In genomic region chr4:153649572-153649991, GRCh38 we compare ENCODE assay signal across 10 cellular contexts. TPM values are rescaled to one million over a fixed set of nuclear protein-coding genes. Genes with fewer than 3 reads are reported as not detected.
A peak's percentile ranks its signal among the peaks of the same experiment; 100 is the strongest.
DNase-seq lines count a peak whose midpoint lies in the region; TF ChIP-seq lines count a peak whose summit lies in the region.
"Had no signal": no experiment of that assay in that cellular context is flagged by ENCODE, and none has a peak within 500 bp of the region (broad histone marks: within the 10 kb centered on the region; RNA-seq: fewer than 3 reads in every experiment).

No MANE protein-coding gene starts in this region.

- H3K27me3 Mint-ChIP-seq in glutamatergic neuron (ENCODE audit: unreplicated experiment): no peaks in the 10 kb centered on the region
- H3K27me3 Mint-ChIP-seq in endothelial cell (ENCODE audit: unreplicated experiment): peaks cover 4% of the 10 kb centered on the region

- no peaks in the 10 kb centered on the region for H4K20me1 ChIP-seq in GM23248 (ENCODE audit: insufficient read depth)

- H3K4me3 Mint-ChIP-seq in glutamatergic neuron (ENCODE audit: unreplicated experiment): no peak overlapping the region
- H3K4me3 Mint-ChIP-seq in endothelial cell (ENCODE audit: unreplicated experiment): no peak overlapping the region

- H3K27ac ChIP-seq in GM23248: no peak overlapping the region
- H3K27ac ChIP-seq: pancreas had no signal

- H3K27me3 ChIP-seq in BJ (ENCODE audit: control insufficient read depth, insufficient read depth, low read length) (no peaks in the 10 kb centered on the region), GM23248 (replicated peaks; ENCODE audit: insufficient read depth) (no peaks in the 10 kb centered on the region)
- H3K27me3 ChIP-seq: pancreas had no signal

- no peak overlapping the region for H3K9ac ChIP-seq in GM23248

- DNase-seq in BJ (ENCODE audit: low read depth): no peak
- DNase-seq in GM23248: peak; percentile 56
- DNase-seq in SK-N-DZ (ENCODE audit: low spot score): peak; percentile 39
- DNase-seq in glutamatergic neuron: no peak
- DNase-seq in D341Med (ENCODE audit: low spot score): no peak
- DNase-seq in DMS153 (lab: John Stamatoyannopoulos, UW): no peak
- no peak for DNase-seq in activated CD8-positive, alpha-beta memory T cell treated with anti-CD3 and anti-CD28 coated beads, Interleukin-2, amount 50 U/mL, for 4 hours
- no peak for DNase-seq in endothelial cell (ENCODE audit: low spot score)
- DNase-seq: MM.1S, pancreas had no signal

- no peaks in the 10 kb centered on the region for H3K79me2 ChIP-seq in GM23248 (ENCODE audit: insufficient read depth)

- H3K9me3 ChIP-seq in GM23248 (ENCODE audit: low read depth): no peaks in the 10 kb centered on the region

- H3K36me3 ChIP-seq in BJ (ENCODE audit: control insufficient read depth, insufficient read depth, low read length): no peaks in the 10 kb centered on the region
- H3K36me3 ChIP-seq in GM23248 (ENCODE audit: low read depth): no peaks in the 10 kb centered on the region
- H3K36me3 ChIP-seq: pancreas had no signal

- peaks cover 9% of the 10 kb centered on the region; the same call in 1 of the 2 replicates for H3K4me1 ChIP-seq in GM23248 (ENCODE audit: insufficient read depth)
- H3K4me1 ChIP-seq: pancreas had no signal

- H3K36me3 Mint-ChIP-seq in glutamatergic neuron (ENCODE audit: unreplicated experiment) (no peaks in the 10 kb centered on the region), endothelial cell (ENCODE audit: low read depth, unreplicated experiment) (peaks cover 3% of the 10 kb centered on the region)

- H3K9me3 Mint-ChIP-seq in glutamatergic neuron (ENCODE audit: unreplicated experiment) (no peaks in the 10 kb centered on the region), endothelial cell (ENCODE audit: unreplicated experiment) (no peaks in the 10 kb centered on the region)

- H3K27ac Mint-ChIP-seq in glutamatergic neuron (ENCODE audit: unreplicated experiment) (no peak overlapping the region), endothelial cell (ENCODE audit: unreplicated experiment) (no peak overlapping the region)

- POLR2A ChIA-PET in BJ (lab: Charles Lee): no interaction called here

- in situ Hi-C loops in GM23248 (cut with MboI): no loop called here

- H3K9me2 ChIP-seq in GM23248 (ENCODE audit: insufficient read depth): no peaks in the 10 kb centered on the region

- no peak overlapping the region for H2AFZ ChIP-seq in GM23248

- 53% methylated on average over 6 of the region's 6 CpGs for WGBS in GM23248 (ENCODE audit: low coverage in 1 of 2, low lambda C conversion rate in 2 of 2, missing lambda C conversion rate in 2 of 2), 2 experiments

- H3K4me3 ChIP-seq in BJ (ENCODE audit: low read depth, low read length) (no peak overlapping the region), GM23248 (no peak overlapping the region)
- H3K4me3 ChIP-seq: pancreas had no signal

- TF ChIP-seq CTCF in BJ (IDR thresholded peaks at IDR 0.05; ENCODE audit: insufficient read depth, low read depth, low read length): peak; percentile 23; the same call in 1 of the 2 replicates
- TF ChIP-seq CTCF in glutamatergic neuron (IDR thresholded peaks at IDR 0.05; ENCODE audit: partially characterized antibody, unreplicated experiment): peak; percentile 33
- no peak for TF ChIP-seq CTCF in endothelial cell (IDR thresholded peaks at IDR 0.05; ENCODE audit: unreplicated experiment)

- CTCF ChIA-PET in BJ (lab: Yijun Ruan, JAX): interaction anchor here (0.8 to 1.7 kb wide), 9 partner anchors 9 to 507 kb away, joined by 3 to 5 read pairs (median 3); no protein-coding TSS in a partner anchor

- H3K4me1 Mint-ChIP-seq in glutamatergic neuron (ENCODE audit: low read depth, unreplicated experiment) (no peaks in the 10 kb centered on the region), endothelial cell (ENCODE audit: unreplicated experiment) (peaks cover 21% of the 10 kb centered on the region)

- H3F3A ChIP-seq in GM23248 (ENCODE audit: insufficient read depth): no peaks in the 10 kb centered on the region

- H3K4me2 ChIP-seq in GM23248 (ENCODE audit: unreplicated experiment): no peak overlapping the region

RNA-seq across cellular contexts. Expression of gene TLR2, which starts 34.5 kb away (rescaled TPM):
- polyA plus RNA-seq in BJ (2011; rRNA removed) (0.05 TPM in 1 of 2 replicates, not detected in the other), GM23248 (2016; fragmentation: Nextera tagmentation; extraction: Ambion mirVana) (not detected in 2 replicates)
- 0.05 and 0.21 TPM in 2 replicates for polyA minus RNA-seq in BJ (2011; rRNA and poly(A)+ RNA removed)
- not detected in 2 replicates for total RNA-seq in GM23248 (2014; rRNA removed; shearing (Covaris generic))
- 0.06 and 0.17 TPM in 2 replicates for polyA plus RNA-seq in SK-N-DZ (2014; cell fraction: cytosol; rRNA removed)
- polyA plus RNA-seq in SK-N-DZ (2014; cell fraction: nucleus; rRNA removed): 0.80 and 1.1 TPM in 2 replicates
- total RNA-seq in glutamatergic neuron (ENCODE audit: unreplicated experiment) (not detected), endothelial cell (ENCODE audit: unreplicated experiment) (not detected)

Comparison
In these comparisons a context has a peak if more than half of its experiments do, and no peak if none do; other contexts are left out.
1. DNase-seq: peak in GM23248 (single experiment) and SK-N-DZ (single experiment); none in BJ (single experiment), glutamatergic neuron (single experiment), D341Med (single experiment), DMS153 (single experiment), activated CD8-positive, alpha-beta memory T cell treated with anti-CD3 and anti-CD28 coated beads, Interleukin-2, amount 50 U/mL, for 4 hours (single experiment) and endothelial cell (single experiment).